9 cellular contexts compared by ENCODE assay signal in the genomic region with DNA sequence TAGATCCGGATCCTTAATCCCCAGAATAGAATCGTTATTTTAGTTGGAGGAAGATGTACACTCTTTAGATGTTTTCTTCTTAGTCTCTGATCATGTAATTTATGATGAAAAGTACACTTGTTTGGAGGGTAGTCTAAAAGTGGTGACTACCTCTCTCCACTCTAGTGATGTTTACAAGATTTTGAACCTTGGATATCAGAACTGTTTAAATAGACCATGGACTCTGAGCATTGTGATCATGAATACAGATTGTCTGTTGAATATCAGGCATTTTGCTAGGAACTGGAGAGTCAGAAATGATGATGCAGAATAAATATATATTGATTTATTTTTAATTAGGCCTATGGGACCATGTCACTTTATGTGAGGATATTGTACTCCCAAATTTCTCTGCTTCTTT.
"Had no signal": no experiment of that assay in that cellular context is flagged by ENCODE, and none has a peak within 500 bp of the region (broad histone marks: within the 10 kb centered on the region; RNA-seq: fewer than 3 reads in every experiment).

No MANE protein-coding gene starts in this region.

- DNase-seq: GM23248, GOT3, H7, HFFc6, IMR-90 had no signal

- ATAC-seq: HCT116, K562 had no signal

- H3K9me3 ChIP-seq: HAP-1 had no signal

- H3K27ac ChIP-seq: GM23248, HL-60 had no signal

- H2AFZ ChIP-seq: GM23248 had no signal

- H3K4me1 ChIP-seq: HAP-1 had no signal

- H3K4me3 ChIP-seq: GM23248, HAP-1, K562 had no signal

- H3K36me3 ChIP-seq: HAP-1 had no signal

- H3K9ac ChIP-seq: GM23248 had no signal
